Comparison of ENCODE assay signal across 25 cellular contexts in genomic region chr19:3227054-3227626, GRCh38. TPM values are rescaled to one million over a fixed set of nuclear protein-coding genes. Genes with fewer than 3 reads are reported as not detected.
DNase-seq lines count a peak whose midpoint lies in the region; ATAC-seq and TF ChIP-seq lines count a peak whose summit lies in the region.
"Had no signal": no experiment of that assay in that cellular context is flagged by ENCODE, and none has a peak within 500 bp of the region (broad histone marks: within the 10 kb centered on the region; RNA-seq: fewer than 3 reads in every experiment).

No MANE protein-coding gene starts in this region.

- peak overlapping the region; percentile 93 for H3K9ac ChIP-seq in neural cell (ENCODE audit: low read length)
- H3K9ac ChIP-seq: KMS-11 had no signal

- POLR2A ChIA-PET in HEK293 (lab: Yijun Ruan, JAX): no interaction called here

- no peaks in the 10 kb centered on the region for H3K4me1 ChIP-seq in HEK293 (ENCODE audit: control insufficient read depth, insufficient read depth, low read length)
- H3K4me1 ChIP-seq: SJSA1 had no signal

- H2AFZ ChIP-seq in neural cell (ENCODE audit: low read depth, low read length): no peak overlapping the region

- H3K4me3 ChIP-seq in HEK293 (ENCODE audit: low read depth, low read length) (no peak overlapping the region), neural cell (ENCODE audit: low read length) (peak overlapping the region; percentile 96)
- H3K4me3 ChIP-seq: GM12878, SJSA1 had no signal

- peak; percentile 54 for DNase-seq in G401 (ENCODE audit: low spot score)
- peak; percentile 26 for DNase-seq in cerebellar cortex (ENCODE audit: low spot score)
- DNase-seq in stimulated activated naive CD4-positive, alpha-beta T cell treated with Interleukin-2 at 50 U/mL for 16 hours (lab: John Stamatoyannopoulos, UW): no peak
- DNase-seq in activated CD4-positive, alpha-beta T cell treated with anti-CD3 and anti-CD28 coated beads, Interleukin-2, amount 50 U/mL, for 48 hours: no peak
- DNase-seq in midbrain (lab: John Stamatoyannopoulos, UW): no peak
- DNase-seq in natural killer cell treated with Interleukin-12 subunit alpha and Interleukin-12 subunit beta and Interleukin-15 and Interleukin-18, amount 100 ng/mL, for 72 hours (ENCODE audit: low spot score): no peak
- DNase-seq: ACHN, DMS79, HFFc6, MV-4-11, NCI-H1105 treated with DMSO at 0.1 percent for 48 hours, NCI-H2029 treated with DMSO at 0.1 percent for 48 hours, NCI-H2171, NCI-H345, NCI-H524, OCI-M1, T-helper 1 cell had no signal

- H3K9me3 Mint-ChIP-seq in natural killer cell treated with Interleukin-12 subunit alpha and Interleukin-12 subunit beta and Interleukin-15 and Interleukin-18, amount 100 ng/mL, for 72 hours: no peaks in the 10 kb centered on the region
- H3K9me3 Mint-ChIP-seq: HFFc6 had no signal

- TF ChIP-seq CTCF in HEK293 (tag by site-specific recombination; IDR thresholded peaks at IDR 0.05): no peak
- no peak for TF ChIP-seq CTCF in neural cell (IDR thresholded peaks at IDR 0.05; ENCODE audit: poor library complexity, severe bottlenecking)

- H3K4me3 Mint-ChIP-seq in natural killer cell treated with Interleukin-12 subunit alpha and Interleukin-12 subunit beta and Interleukin-15 and Interleukin-18, amount 100 ng/mL, for 72 hours: no peak overlapping the region
- H3K4me3 Mint-ChIP-seq: HFFc6 had no signal

- peaks cover 17% of the 10 kb centered on the region for H4K20me1 ChIP-seq in neural cell (ENCODE audit: insufficient read depth)

- H3K4me1 Mint-ChIP-seq in natural killer cell treated with Interleukin-12 subunit alpha and Interleukin-12 subunit beta and Interleukin-15 and Interleukin-18, amount 100 ng/mL, for 72 hours (ENCODE audit: low read depth in 2 of 2): no peaks in the 10 kb centered on the region

- ATAC-seq in natural killer cell treated with Interleukin-12 subunit alpha and Interleukin-12 subunit beta and Interleukin-15 and Interleukin-18, amount 100 ng/mL, for 72 hours: no peak
- ATAC-seq: GM12878, Right ventricle myocardium inferior had no signal

- H3K27ac ChIP-seq in HEK293 (ENCODE audit: extremely low read depth, low read depth, low read length) (no peak overlapping the region), neural cell (ENCODE audit: low read length) (peak overlapping the region; percentile 28)
- H3K27ac ChIP-seq: KMS-11, SJSA1 had no signal

- no peaks in the 10 kb centered on the region for H3K36me3 ChIP-seq in HEK293 (ENCODE audit: control insufficient read depth in 2 of 2, insufficient read depth in 1 of 2, low read length in 2 of 2)
- no peaks in the 10 kb centered on the region for H3K36me3 ChIP-seq in neural cell (ENCODE audit: insufficient read depth, low read length)
- H3K36me3 ChIP-seq: SJSA1 had no signal

- in situ Hi-C loops in G401 (cut with HindIII; ENCODE audit: low sequenced_read_pairs): no loop called here

- no peaks in the 10 kb centered on the region for H3K9me3 ChIP-seq in HEK293 (ENCODE audit: control insufficient read depth, insufficient read depth, low read depth, low read length)
- H3K9me3 ChIP-seq in neural cell (ENCODE audit: low read length): no peaks in the 10 kb centered on the region
- H3K9me3 ChIP-seq: SJSA1 had no signal

- H3F3A ChIP-seq in neural cell (ENCODE audit: insufficient read depth, low read length, poor library complexity, severe bottlenecking): peaks cover 2% of the 10 kb centered on the region

- no peaks in the 10 kb centered on the region for H3K36me3 Mint-ChIP-seq in natural killer cell treated with Interleukin-12 subunit alpha and Interleukin-12 subunit beta and Interleukin-15 and Interleukin-18, amount 100 ng/mL, for 72 hours

- no peaks in the 10 kb centered on the region for H3K27me3 ChIP-seq in neural cell (ENCODE audit: insufficient read depth, low read depth, low read length)

- H3K4me2 ChIP-seq in neural cell (ENCODE audit: low read length): peak overlapping the region; percentile 97
- H3K4me2 ChIP-seq: KMS-11 had no signal

- H3K79me2 ChIP-seq in neural cell (replicated peaks; ENCODE audit: insufficient read depth, low read length): peaks cover 60% of the 10 kb centered on the region

- no peaks in the 10 kb centered on the region for H3K9me2 ChIP-seq in neural cell (ENCODE audit: insufficient read depth, low read length)

- CTCF ChIA-PET in HEK293 (lab: Yijun Ruan, JAX): interaction anchor here (0.5 to 0.7 kb wide), 2 partner anchors 181 to 246 kb away, joined by 3 to 4 read pairs; no protein-coding TSS in a partner anchor

- peak overlapping the region in 1 of 2 donors; percentile 26 for H3K27ac Mint-ChIP-seq in natural killer cell treated with Interleukin-12 subunit alpha and Interleukin-12 subunit beta and Interleukin-15 and Interleukin-18, amount 100 ng/mL, for 72 hours
- H3K27ac Mint-ChIP-seq: HFFc6 had no signal

- TF ChIP-seq RAD21 in neural cell (conservative IDR thresholded peaks at IDR 0.05): no peak

- peaks cover 12 to 18% of the 10 kb centered on the region in 2 donors for H3K27me3 Mint-ChIP-seq in natural killer cell treated with Interleukin-12 subunit alpha and Interleukin-12 subunit beta and Interleukin-15 and Interleukin-18, amount 100 ng/mL, for 72 hours

- no peak for TF ChIP-seq EP300 in neural cell (conservative IDR thresholded peaks at IDR 0.05; ENCODE audit: poor library complexity, severe bottlenecking)

TF ChIP-seq in HEK293, 187 proteins besides CTCF, POLR2A, EP300 and RAD21:
- peak; percentile 82 for TF ChIP-seq ZNF768 (tag by site-specific recombination; IDR thresholded peaks at IDR 0.05)
- no peak for TF ChIP-seq ZNF501 (tag by site-specific recombination; IDR thresholded peaks at IDR 0.05)

TF ChIP-seq in neural cell, 6 proteins besides CTCF, POLR2A, EP300 and RAD21:
- no peak for TF ChIP-seq POLR2AphosphoS5 (IDR thresholded peaks at IDR 0.05)
- no peak for TF ChIP-seq SMC3 (conservative IDR thresholded peaks at IDR 0.05; ENCODE audit: poor library complexity)
- TF ChIP-seq EZH2 (IDR thresholded peaks at IDR 0.05; ENCODE audit: borderline replicate concordance, insufficient read depth, low read length, poor library complexity, severe bottlenecking): no peak
- no peak for TF ChIP-seq REST (IDR thresholded peaks at IDR 0.05; ENCODE audit: borderline replicate concordance)
- TF ChIP-seq TAF1 (IDR thresholded peaks at IDR 0.05; ENCODE audit: low read depth): no peak
- TF ChIP-seq MXI1 (conservative IDR thresholded peaks at IDR 0.05; ENCODE audit: poor library complexity, severe bottlenecking): no peak

RNA-seq across cellular contexts. Expression of gene CELF5, which starts 2.7 kb away (rescaled TPM):
- 1.5 and 1.7 TPM in 2 replicates for total RNA-seq in G401 (2014; rRNA removed; shearing (Covaris generic))
- polyA plus RNA-seq in neural cell: 130 and 147 TPM in 2 replicates
- polyA minus RNA-seq in neural cell: 103 and 118 TPM in 2 replicates
- under 1 TPM in 1 of 2 donors, not detected in 1; 0.59 TPM for total RNA-seq in natural killer cell treated with Interleukin-12 subunit alpha and Interleukin-12 subunit beta and Interleukin-15 and Interleukin-18, amount 100 ng/mL, for 72 hours
- total RNA-seq: GM12878, HT1080, Right ventricle myocardium inferior, SJSA1 had no signal

RNA-seq across cellular contexts. Expression of gene NCLN, which starts 41.4 kb away (rescaled TPM):
- 77.5 and 82.5 TPM in 2 replicates for total RNA-seq in G401 (2014; rRNA removed; shearing (Covaris generic))
- polyA plus RNA-seq in neural cell: 21.1 and 23.5 TPM in 2 replicates
- polyA minus RNA-seq in neural cell: 13.7 and 20.9 TPM in 2 replicates
- total RNA-seq in natural killer cell treated with Interleukin-12 subunit alpha and Interleukin-12 subunit beta and Interleukin-15 and Interleukin-18, amount 100 ng/mL, for 72 hours: 100 to 1,000 TPM in 1 of 2 donors, 10 to 100 TPM in 1; 84.4 to 196 TPM

RNA-seq across cellular contexts. Expression of gene S1PR4, which starts 48.6 kb away (rescaled TPM):
- total RNA-seq in G401 (2014; rRNA removed; shearing (Covaris generic)): not detected in 2 replicates
- polyA plus RNA-seq in neural cell: not detected in 2 replicates
- not detected in 2 replicates for polyA minus RNA-seq in neural cell
- 10 to 100 TPM; 33.5 to 47.0 TPM for total RNA-seq in natural killer cell treated with Interleukin-12 subunit alpha and Interleukin-12 subunit beta and Interleukin-15 and Interleukin-18, amount 100 ng/mL, for 72 hours
- total RNA-seq: H4, HFFc6, SJSA1 had no signal

Comparison
In these comparisons a context has a peak if more than half of its experiments do, and no peak if none do; other contexts are left out.
1. DNase-seq: peak in G401 (single experiment) and cerebellar cortex (single experiment); none in stimulated activated naive CD4-positive, alpha-beta T cell treated with Interleukin-2 at 50 U/mL for 16 hours (single experiment), activated CD4-positive, alpha-beta T cell treated with anti-CD3 and anti-CD28 coated beads, Interleukin-2, amount 50 U/mL, for 48 hours (0 of 2), midbrain (single experiment) and natural killer cell treated with Interleukin-12 subunit alpha and Interleukin-12 subunit beta and Interleukin-15 and Interleukin-18, amount 100 ng/mL, for 72 hours (single experiment).
2. RNA of gene S1PR4, which starts 48.6 kb away (total RNA-seq): 33.5 to 47.0 TPM in natural killer cell treated with Interleukin-12 subunit alpha and Interleukin-12 subunit beta and Interleukin-15 and Interleukin-18, amount 100 ng/mL, for 72 hours; not detected in G401; every median in the first group is over 10 times any median in the second.